In the genomic region with DNA sequence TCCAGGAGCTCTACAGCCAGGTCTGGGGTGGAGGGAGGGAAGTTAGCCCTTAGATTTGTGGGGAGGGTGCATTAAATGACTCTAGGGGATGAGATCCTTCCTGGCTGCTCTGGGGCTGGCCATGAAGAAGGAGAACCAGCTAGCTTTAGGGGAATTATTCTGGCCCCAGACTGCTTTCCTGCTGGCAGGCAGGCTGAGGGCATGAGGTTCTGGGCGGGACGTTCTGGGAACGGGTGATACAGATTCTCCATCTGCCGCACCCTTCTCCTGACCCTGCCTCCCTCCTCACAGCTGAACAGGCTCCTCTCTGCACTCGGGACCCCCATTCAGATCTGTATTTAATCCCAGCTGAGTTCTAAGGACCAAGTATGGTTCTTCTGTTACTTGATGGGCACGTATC, we compare ENCODE assay signal across 20 cellular contexts. TPM values are rescaled to one million over a fixed set of nuclear protein-coding genes. Genes with fewer than 3 reads are reported as not detected.
"Had no signal": no experiment of that assay in that cellular context is flagged by ENCODE, and none has a peak within 500 bp of the region (broad histone marks: within the 10 kb centered on the region; RNA-seq: fewer than 3 reads in every experiment).

No MANE protein-coding gene starts in this region.

- H3K9me3 ChIP-seq: esophagus muscularis mucosa, pancreas, psoas muscle, upper lobe of right lung had no signal

- H3K27me3 ChIP-seq: pancreas, upper lobe of right lung had no signal

- DNase-seq: activated CD4-positive, alpha-beta T cell treated with anti-CD3 and anti-CD28 coated beads for 48 hours; activated CD4-positive, alpha-beta T cell treated with anti-CD3 and anti-CD28 coated beads, Interleukin-2, amount 50 U/mL, for 48 hours; activated CD8-positive, alpha-beta memory T cell treated with anti-CD3 and anti-CD28 coated beads for 24 hours; activated gamma-delta T cell; activated naive CD4-positive, alpha-beta T cell treated with anti-CD3 and anti-CD28 coated beads, Interleukin-2, amount 10 ng/mL, durations not matched to agents 7 days and 5 days; amniotic stem cell; caudate nucleus; endodermal cell; islet precursor cell; left ventricle myocardium superior; naive thymus-derived CD4-positive, alpha-beta T cell; psoas muscle; stimulated activated CD4-positive, alpha-beta T cell treated with anti-CD3 and anti-CD28 coated beads, Interleukin-2, amount 100 ng/mL, for 48 hours; T-helper 17 cell; T1000; upper lobe of right lung; WERI-Rb-1 had no signal

- H3K36me3 ChIP-seq: esophagus muscularis mucosa, pancreas, upper lobe of right lung, WERI-Rb-1 had no signal

- H3K4me3 ChIP-seq: esophagus muscularis mucosa, pancreas, psoas muscle, upper lobe of right lung had no signal

- ATAC-seq: activated CD4-positive, CD25-positive, alpha-beta regulatory T cell treated with anti-CD3 and anti-CD28 coated beads, Interleukin-2, amount 50 U/mL, for 24 hours; left ventricle myocardium superior; naive thymus-derived CD4-positive, alpha-beta T cell; pancreas; psoas muscle; T-helper 17 cell; upper lobe of right lung had no signal

- H3K27ac ChIP-seq: esophagus muscularis mucosa, pancreas, psoas muscle, upper lobe of right lung, WERI-Rb-1 had no signal

RNA-seq across cellular contexts. Expression of gene GOLGA7B, which starts 23.9 kb away (rescaled TPM):
- total RNA-seq: left ventricle myocardium superior had no signal
